Comparison of ENCODE assay signal across 8 cellular contexts in genomic region chr9:84170521-84171141, GRCh38.
DNase-seq lines count a peak whose midpoint lies in the region; ATAC-seq, FAIRE-seq and TF ChIP-seq lines count a peak whose summit lies in the region.
"Had no signal": no experiment of that assay in that cellular context is flagged by ENCODE, and none has a peak within 500 bp of the region (broad histone marks: within the 10 kb centered on the region; RNA-seq: fewer than 3 reads in every experiment).

No MANE protein-coding gene starts in this region.

- H2AFZ ChIP-seq in K562 (ENCODE audit: low read depth, low read length), result peak overlapping the region; percentile 72

- no peak for TF ChIP-seq POLR2A in K562 (conservative IDR thresholded peaks at IDR 0.05)
- no peak for TF ChIP-seq POLR2A in upper lobe of left lung (IDR thresholded peaks at IDR 0.05)

- DNase-seq in LHCN-M2 (ENCODE audit: low read depth) (peak; percentile 96), K562 (ENCODE audit: extremely low read depth in 1 of 4, low spot score in 3 of 4) (peak; percentile 6 to 21 (median 12)), islet precursor cell (peak; percentile 93), upper lobe of left lung (peak; percentile 38 to 58)
- no peak for DNase-seq in activated naive CD8-positive, alpha-beta T cell treated with anti-CD3 and anti-CD28 coated beads for 36 hours

- H3K9ac ChIP-seq in K562 (ENCODE audit: insufficient read depth in 1 of 2, low read depth in 2 of 2, low read length in 2 of 2), result no peak overlapping the region

- no peaks in the 10 kb centered on the region for H4K20me1 ChIP-seq in K562 (replicated peaks; ENCODE audit: control insufficient read depth, insufficient read depth, low read length)

- POLR2A ChIA-PET in K562 (lab: Yijun Ruan, JAX), result no interaction called here

- in situ Hi-C loops in K562 (cut with MboI), result no loop called here

- H3K4me3 ChIP-seq in K562 (no peak overlapping the region), upper lobe of left lung (no peak overlapping the region)

- H3K4me1 Mint-ChIP-seq in activated naive CD8-positive, alpha-beta T cell treated with anti-CD3 and anti-CD28 coated beads for 36 hours, result no peaks in the 10 kb centered on the region

- intact Hi-C loops in K562 (cut with micrococcal nuclease), result loop anchor here (5.0 kb wide), 1 partner anchor 248 kb away; the partner anchor contains the start of gene KIF27

- TF ChIP-seq CTCF in K562 (IDR thresholded peaks at IDR 0.05 in 2 of 3, conservative IDR thresholded peaks at IDR 0.05 in 1 of 3; ENCODE audit: insufficient read depth in 2 of 3, low read depth in 1 of 3, low read length in 3 of 3), result no peak
- TF ChIP-seq CTCF in upper lobe of left lung (IDR thresholded peaks at IDR 0.05), result peak in 2 of 6 experiments; percentile 18 to 41

- H3K27ac ChIP-seq in K562 (ENCODE audit: extremely low read depth, low read depth, low read length) (no peak overlapping the region), upper lobe of left lung (no peak overlapping the region)

- H3K36me3 ChIP-seq in K562 (ENCODE audit: control insufficient read depth, insufficient read depth, low read length) (no peaks in the 10 kb centered on the region), upper lobe of left lung (no peaks in the 10 kb centered on the region)

- no peak overlapping the region for H3K4me2 ChIP-seq in K562 (ENCODE audit: insufficient read depth, low read length)

- ATAC-seq in K562, result peak; percentile 76
- ATAC-seq in upper lobe of left lung (ENCODE audit: low FRiP score in 2 of 2), result peak; percentile 84 to 88
- no peak for ATAC-seq in GM21619 (IDR thresholded peaks at IDR 0.05; ENCODE audit: unreplicated experiment)
- ATAC-seq in HG03095 (IDR thresholded peaks at IDR 0.05; ENCODE audit: unreplicated experiment), result no peak

- TF ChIP-seq RAD21 in K562 (CRISPR knock-in tag; conservative IDR thresholded peaks at IDR 0.05 in 1 of 2, IDR thresholded peaks at IDR 0.05 in 1 of 2), result no peak

- no TSS peak for BruUV-seq in K562 (replicated peaks; lab: Mats Ljungman, UMichigan)

- CTCF ChIA-PET in K562 (lab: Yijun Ruan, JAX; ENCODE audit: low intra/inter-chr PET ratio), result no interaction called here

- 13% methylated on average over 9 of the region's 9 CpGs for WGBS in K562 (ENCODE audit: insufficient coverage, low coverage, missing lambda C conversion rate)
- 56 to 57% methylated on average over 3 to 9 of the region's 9 CpGs for WGBS in upper lobe of left lung, 2 donors

- no peaks in the 10 kb centered on the region for H3K79me2 ChIP-seq in K562 (ENCODE audit: control insufficient read depth, insufficient read depth, low read length)

- no peaks in the 10 kb centered on the region for H3K9me3 Mint-ChIP-seq in activated naive CD8-positive, alpha-beta T cell treated with anti-CD3 and anti-CD28 coated beads for 36 hours
- H3K9me3 Mint-ChIP-seq: neural crest cell had no signal

- no peaks in the 10 kb centered on the region for H3K9me1 ChIP-seq in K562 (ENCODE audit: control insufficient read depth, insufficient read depth, low read length)

- FAIRE-seq in K562 (lab: Jason Lieb, UNC), result no peak

- peaks cover 0 to 15% of the 10 kb centered on the region in 2 experiments; a peak in 1 of 5 replicates for H3K27me3 ChIP-seq in K562 (ENCODE audit: control insufficient read depth in 2 of 2, insufficient read depth in 2 of 2, low read length in 2 of 2)
- no peaks in the 10 kb centered on the region for H3K27me3 ChIP-seq in upper lobe of left lung

- H3K4me1 ChIP-seq in K562 (replicated peaks in 1 of 2; ENCODE audit: control insufficient read depth in 2 of 2, insufficient read depth in 2 of 2, low read length in 2 of 2) (no peaks in the 10 kb centered on the region; a peak in 1 of 5 replicates), upper lobe of left lung (peaks cover 10 to 18% (median 11%) of the 10 kb centered on the region in 4 donors)

- no peak for TF ChIP-seq EP300 in K562 (IDR thresholded peaks at IDR 0.05; ENCODE audit: low read length)
- TF ChIP-seq EP300 in upper lobe of left lung (IDR thresholded peaks at IDR 0.05), result peak in 1 of 4 donors; percentile 57

- no peak overlapping the region for H3K27ac Mint-ChIP-seq in activated naive CD8-positive, alpha-beta T cell treated with anti-CD3 and anti-CD28 coated beads for 36 hours

- no peaks in the 10 kb centered on the region for H3K36me3 Mint-ChIP-seq in activated naive CD8-positive, alpha-beta T cell treated with anti-CD3 and anti-CD28 coated beads for 36 hours

- peaks cover 8% of the 10 kb centered on the region for H3K27me3 Mint-ChIP-seq in activated naive CD8-positive, alpha-beta T cell treated with anti-CD3 and anti-CD28 coated beads for 36 hours

- no peaks in the 10 kb centered on the region for H3K9me3 ChIP-seq in K562 (replicated peaks; ENCODE audit: control insufficient read depth, insufficient read depth, low read depth, low read length)
- H3K9me3 ChIP-seq in upper lobe of left lung, result no peaks in the 10 kb centered on the region

- no peak overlapping the region for H3K4me3 Mint-ChIP-seq in activated naive CD8-positive, alpha-beta T cell treated with anti-CD3 and anti-CD28 coated beads for 36 hours
- H3K4me3 Mint-ChIP-seq: neural crest cell had no signal

TF ChIP-seq in K562, 482 proteins besides CTCF, POLR2A, EP300 and RAD21:
- TF ChIP-seq MNT (conservative IDR thresholded peaks at IDR 0.05) (no peak), VEZF1 (CRISPR knock-in tag; IDR thresholded peaks at IDR 0.05) (peak; percentile 16; the same call in 1 of the 2 replicates), CTCFL (IDR thresholded peaks at IDR 0.05; ENCODE audit: borderline replicate concordance, insufficient read depth, low read depth, low read length, poor library complexity, severe bottlenecking) (peak; percentile 12), FOS (IDR thresholded peaks at IDR 0.05; ENCODE audit: extremely low read depth, insufficient read length) (no peak), ETV1 (tag; conservative IDR thresholded peaks at IDR 0.05; ENCODE audit: low read depth) (0 out of 2 replicates have a peak, but pooled peaks have one; percentile 36), KLF13 (tag; IDR thresholded peaks at IDR 0.05; ENCODE audit: borderline replicate concordance, low read depth) (peak; percentile 81; the same call in 1 of the 2 replicates), NRF1 (conservative IDR thresholded peaks at IDR 0.05 in 1 of 2, IDR thresholded peaks at IDR 0.05 in 1 of 2) (0 out of 4 replicates have a peak, but pooled peaks of 1 of the 2 experiments have one; percentile 21), NFIX (CRISPR knock-in tag; IDR thresholded peaks at IDR 0.05; ENCODE audit: low read depth) (no peak), GABPA (tag; conservative IDR thresholded peaks at IDR 0.05; ENCODE audit: low read depth) (peak; percentile 50)
TF ChIP-seq in K562: peak in this region for 6.

Comparison
In these comparisons a context has a peak if more than half of its experiments do, and no peak if none do; other contexts are left out.
1. ATAC-seq: peak in K562 (single experiment) and upper lobe of left lung (2 of 2); none in GM21619 (single experiment) and HG03095 (single experiment).